15 cellular contexts compared by ENCODE assay signal in the genomic region with DNA sequence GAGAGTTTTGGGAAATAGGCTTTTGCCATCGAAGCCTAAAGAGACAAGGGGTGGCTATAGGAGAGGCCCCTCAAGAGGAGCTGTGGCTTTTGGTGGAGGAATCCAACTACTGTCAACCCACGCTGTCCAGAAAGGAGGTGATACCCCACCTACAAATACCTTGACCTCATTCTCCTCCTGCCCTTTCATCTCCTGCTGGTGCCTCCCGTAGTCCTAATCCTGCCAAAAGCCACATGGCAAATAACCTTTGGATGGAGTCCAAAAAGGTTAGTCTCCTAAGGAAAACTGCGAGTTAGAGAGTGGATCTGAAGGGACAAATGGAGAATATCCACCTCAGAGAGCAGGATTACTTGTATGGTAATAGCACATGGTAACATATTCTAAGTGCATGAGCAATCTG.
A peak's percentile ranks its signal among the peaks of the same experiment; 100 is the strongest.
DNase-seq lines count a peak whose midpoint lies in the region; ATAC-seq lines count a peak whose summit lies in the region.
"Had no signal": no experiment of that assay in that cellular context is flagged by ENCODE, and none has a peak within 500 bp of the region (broad histone marks: within the 10 kb centered on the region; RNA-seq: fewer than 3 reads in every experiment).

No MANE protein-coding gene starts in this region.

- DNase-seq in stimulated activated naive CD8-positive, alpha-beta T cell treated with anti-CD3 and anti-CD28 coated beads, Interleukin-15, amount 100 ng/mL, for 72 hours, result no peak
- DNase-seq in left colon (no peak), NCI-H2107 (lab: John Stamatoyannopoulos, UW) (no peak)
- DNase-seq in activated CD4-positive, alpha-beta T cell treated with anti-CD3 and anti-CD28 coated beads for 48 hours, result no peak
- DNase-seq: C1 segment of cervical spinal cord; Calu3; CD4-positive, alpha-beta memory T cell; COR-L47; DMS79; GF-D8; GOT3; HFFc6 had no signal

- peaks cover 6% of the 10 kb centered on the region for H3K36me3 Mint-ChIP-seq in stimulated activated naive CD8-positive, alpha-beta T cell treated with anti-CD3 and anti-CD28 coated beads, Interleukin-15, Interleukin-2, amounts not matched to agents 100 ng/mL and 50 ng/mL, for 24 hours (ENCODE audit: low read depth)
- H3K36me3 Mint-ChIP-seq in activated naive CD8-positive, alpha-beta T cell, result peaks cover 10% of the 10 kb centered on the region

- no peaks in the 10 kb centered on the region for H3K9me3 Mint-ChIP-seq in stimulated activated naive CD8-positive, alpha-beta T cell treated with anti-CD3 and anti-CD28 coated beads, Interleukin-15, Interleukin-2, amounts not matched to agents 100 ng/mL and 50 ng/mL, for 24 hours
- peaks cover 0 to 7% of the 10 kb centered on the region in 2 donors for H3K9me3 Mint-ChIP-seq in stimulated activated naive CD8-positive, alpha-beta T cell treated with anti-CD3 and anti-CD28 coated beads, Interleukin-15, amount 100 ng/mL, for 72 hours
- no peaks in the 10 kb centered on the region for H3K9me3 Mint-ChIP-seq in activated naive CD8-positive, alpha-beta T cell (ENCODE audit: low read depth)
- H3K9me3 Mint-ChIP-seq: CD4-positive, alpha-beta memory T cell had no signal

- H3K27ac Mint-ChIP-seq in stimulated activated naive CD8-positive, alpha-beta T cell treated with anti-CD3 and anti-CD28 coated beads, Interleukin-15, Interleukin-2, amounts not matched to agents 100 ng/mL and 50 ng/mL, for 24 hours, result peak overlapping the region; percentile 49
- H3K27ac Mint-ChIP-seq in stimulated activated naive CD8-positive, alpha-beta T cell treated with anti-CD3 and anti-CD28 coated beads, Interleukin-15, amount 100 ng/mL, for 72 hours, result no peak overlapping the region
- H3K27ac Mint-ChIP-seq in activated naive CD8-positive, alpha-beta T cell, result peak overlapping the region; percentile 78
- H3K27ac Mint-ChIP-seq: HFFc6 had no signal

- peaks cover 66% of the 10 kb centered on the region for H3K4me1 Mint-ChIP-seq in stimulated activated naive CD8-positive, alpha-beta T cell treated with anti-CD3 and anti-CD28 coated beads, Interleukin-15, Interleukin-2, amounts not matched to agents 100 ng/mL and 50 ng/mL, for 24 hours (ENCODE audit: low read depth)
- H3K4me1 Mint-ChIP-seq in stimulated activated naive CD8-positive, alpha-beta T cell treated with anti-CD3 and anti-CD28 coated beads, Interleukin-15, amount 100 ng/mL, for 72 hours, result peaks cover 46% of the 10 kb centered on the region
- H3K4me1 Mint-ChIP-seq in activated naive CD8-positive, alpha-beta T cell (ENCODE audit: low read depth), result peaks cover 69% of the 10 kb centered on the region

- intact Hi-C loops in left colon (cut with DNase I, micrococcal nuclease), result no loop called here

- no peak overlapping the region for H3K4me3 Mint-ChIP-seq in stimulated activated naive CD8-positive, alpha-beta T cell treated with anti-CD3 and anti-CD28 coated beads, Interleukin-15, Interleukin-2, amounts not matched to agents 100 ng/mL and 50 ng/mL, for 24 hours
- no peak overlapping the region for H3K4me3 Mint-ChIP-seq in stimulated activated naive CD8-positive, alpha-beta T cell treated with anti-CD3 and anti-CD28 coated beads, Interleukin-15, amount 100 ng/mL, for 72 hours
- H3K4me3 Mint-ChIP-seq in activated naive CD8-positive, alpha-beta T cell, result no peak overlapping the region
- H3K4me3 Mint-ChIP-seq: CD4-positive, alpha-beta memory T cell; HFFc6 had no signal

- no peaks in the 10 kb centered on the region for H3K27me3 Mint-ChIP-seq in stimulated activated naive CD8-positive, alpha-beta T cell treated with anti-CD3 and anti-CD28 coated beads, Interleukin-15, Interleukin-2, amounts not matched to agents 100 ng/mL and 50 ng/mL, for 24 hours
- no peaks in the 10 kb centered on the region for H3K27me3 Mint-ChIP-seq in stimulated activated naive CD8-positive, alpha-beta T cell treated with anti-CD3 and anti-CD28 coated beads, Interleukin-15, amount 100 ng/mL, for 72 hours
- H3K27me3 Mint-ChIP-seq in activated naive CD8-positive, alpha-beta T cell, result no peaks in the 10 kb centered on the region
- H3K27me3 Mint-ChIP-seq: CD4-positive, alpha-beta memory T cell had no signal

- no peak for ATAC-seq in stimulated activated naive CD8-positive, alpha-beta T cell treated with anti-CD3 and anti-CD28 coated beads, Interleukin-15, amount 100 ng/mL, for 72 hours
- ATAC-seq in left colon, result peak; percentile 15
- ATAC-seq in HG03108 (IDR thresholded peaks at IDR 0.05; ENCODE audit: unreplicated experiment), result no peak

Comparison
In these comparisons a context has a peak if more than half of its experiments do, and no peak if none do; other contexts are left out.
1. H3K27ac Mint-ChIP-seq: peak in stimulated activated naive CD8-positive, alpha-beta T cell treated with anti-CD3 and anti-CD28 coated beads, Interleukin-15, Interleukin-2, amounts not matched to agents 100 ng/mL and 50 ng/mL, for 24 hours (single experiment) and activated naive CD8-positive, alpha-beta T cell (single experiment); none in stimulated activated naive CD8-positive, alpha-beta T cell treated with anti-CD3 and anti-CD28 coated beads, Interleukin-15, amount 100 ng/mL, for 72 hours (0 of 2).